27 cellular contexts compared by ENCODE assay signal in the genomic region with DNA sequence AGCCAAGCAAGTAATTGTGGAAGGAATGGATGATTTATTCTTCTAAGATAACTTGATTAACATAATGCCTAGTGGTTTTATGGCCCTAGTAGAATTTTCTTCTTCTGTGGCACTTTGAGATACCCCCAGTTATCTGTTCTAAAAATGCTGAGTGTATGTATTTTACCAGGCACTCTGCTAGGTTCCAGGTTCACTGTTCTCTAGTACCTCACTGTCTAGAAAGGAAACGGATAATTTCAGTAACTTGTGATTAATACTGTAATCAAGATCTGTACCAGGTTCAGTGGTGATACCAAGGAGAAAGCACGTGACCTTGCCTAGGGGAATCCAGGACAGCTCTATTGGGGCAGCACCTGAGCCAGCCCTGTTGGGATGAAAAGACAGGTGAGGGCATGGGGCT. TPM values are rescaled to one million over a fixed set of nuclear protein-coding genes. Genes with fewer than 3 reads are reported as not detected.
DNase-seq lines count a peak whose midpoint lies in the region; ATAC-seq, FAIRE-seq and TF ChIP-seq lines count a peak whose summit lies in the region.
"Had no signal": no experiment of that assay in that cellular context is flagged by ENCODE, and none has a peak within 500 bp of the region (broad histone marks: within the 10 kb centered on the region; RNA-seq: fewer than 3 reads in every experiment).

No MANE protein-coding gene starts in this region.

- no peak for TF ChIP-seq POLR2A in HepG2 (IDR thresholded peaks at IDR 0.05; ENCODE audit: insufficient read depth in 1 of 2, low read depth in 2 of 2, low read length in 2 of 2)
- TF ChIP-seq POLR2A in right lobe of liver (IDR thresholded peaks at IDR 0.05): no peak

- in situ Hi-C loops in HepG2 (cut with HindIII; ENCODE audit: extremely low pct_ligation_motif_present, low pct_unique_long_range_greater_than_20kb): no loop called here

- no peak overlapping the region for H2BK120ac ChIP-seq in trophoblast cell (ENCODE audit: insufficient read depth, low read length, poor library complexity)

- no peak for TF ChIP-seq RAD21 in HepG2 (CRISPR knock-in tag; IDR thresholded peaks at IDR 0.05)

- 100% methylated on average over 2 of the region's 2 CpGs for WGBS in HepG2 (ENCODE audit: low lambda C conversion rate)
- 63% methylated on average over 2 of the region's 2 CpGs for WGBS in right lobe of liver (ENCODE audit: insufficient coverage, low coverage, low lambda C conversion rate, missing lambda C conversion rate)
- no CpG with 5 or more reads among the region's 2 CpGs for WGBS in trophoblast cell (ENCODE audit: extremely low coverage, insufficient coverage, insufficient read length)

- H3K36me3 ChIP-seq in HepG2 (replicated peaks in 1 of 2; ENCODE audit: control insufficient read depth in 1 of 2, insufficient read depth in 2 of 2, low read length in 2 of 2) (peaks cover 0 to 5% of the 10 kb centered on the region in 2 experiments; a peak in 1 of 5 replicates), right lobe of liver (no peaks in the 10 kb centered on the region), RWPE2 (ENCODE audit: low read depth) (peaks cover 3% of the 10 kb centered on the region; the same call in 1 of the 2 replicates), trophoblast cell (ENCODE audit: control insufficient read depth in 1 of 2, insufficient read depth in 2 of 2, low read length in 2 of 2) (peaks cover 0 to 8% of the 10 kb centered on the region in 2 experiments)
- H3K36me3 ChIP-seq: adrenal gland had no signal

- H2AFZ ChIP-seq in HepG2 (ENCODE audit: low read length) (no peak overlapping the region), trophoblast cell (ENCODE audit: insufficient read depth, low read length, poor library complexity) (no peak overlapping the region)
- H2AFZ ChIP-seq: PC-9 had no signal

- H4K12ac ChIP-seq in trophoblast cell (ENCODE audit: low read depth, low read length): no peak overlapping the region

- ATAC-seq in HepG2 (no peak), right lobe of liver (no peak), RWPE2 (ENCODE audit: low read depth) (no peak)
- no peak for ATAC-seq in activated naive CD8-positive, alpha-beta T cell treated with anti-CD3 and anti-CD28 coated beads, Interleukin-2, amount 50 U/mL, for 24 hours
- ATAC-seq: HCT116 had no signal

- H3K4me1 ChIP-seq in HepG2 (ENCODE audit: insufficient read depth, low read length): peaks cover 23% of the 10 kb centered on the region
- peaks cover 0 to 22% (median 9%) of the 10 kb centered on the region in 4 donors for H3K4me1 ChIP-seq in right lobe of liver
- H3K4me1 ChIP-seq in RWPE2 (ENCODE audit: insufficient read depth, poor library complexity, severe bottlenecking): peaks cover 33% of the 10 kb centered on the region
- H3K4me1 ChIP-seq in trophoblast cell (ENCODE audit: control insufficient read depth in 1 of 2, insufficient read depth in 2 of 2, low read length in 2 of 2): peaks cover 7 to 20% of the 10 kb centered on the region in 2 experiments
- H3K4me1 ChIP-seq: SJCRH30 had no signal

- H3K27me3 ChIP-seq in HepG2 (ENCODE audit: control insufficient read depth in 1 of 2, insufficient read depth in 2 of 2, low read length in 2 of 2): no peaks in the 10 kb centered on the region
- no peaks in the 10 kb centered on the region for H3K27me3 ChIP-seq in right lobe of liver
- no peaks in the 10 kb centered on the region for H3K27me3 ChIP-seq in RWPE2 (ENCODE audit: insufficient read depth, poor library complexity, severe bottlenecking)
- H3K27me3 ChIP-seq in trophoblast cell (ENCODE audit: insufficient read depth, low read length): no peaks in the 10 kb centered on the region
- H3K27me3 ChIP-seq: adrenal gland, BE2C, SJCRH30, spleen had no signal

- no peaks in the 10 kb centered on the region for H3K27me3 Mint-ChIP-seq in activated naive CD8-positive, alpha-beta T cell treated with anti-CD3 and anti-CD28 coated beads, Interleukin-2, amount 50 U/mL, for 24 hours
- H3K27me3 Mint-ChIP-seq: stimulated activated naive CD8-positive, alpha-beta T cell treated with anti-CD3 and anti-CD28 coated beads, Interleukin-15, Interleukin-2, amounts not matched to agents 100 ng/mL and 50 ng/mL, for 24 hours; type B pancreatic cell had no signal

- intact Hi-C loops in HepG2 (cut with micrococcal nuclease; ENCODE audit: unreplicated experiment) (no loop called here), right lobe of liver (cut with DNase I) (no loop called here)

- H3K9ac ChIP-seq in HepG2 (ENCODE audit: insufficient read depth, low read depth, low read length) (no peak overlapping the region), trophoblast cell (ENCODE audit: low read length) (no peak overlapping the region)

- H3K27ac ChIP-seq in HepG2 (ENCODE audit: extremely low read length, insufficient read depth, low read length) (no peak overlapping the region), right lobe of liver (no peak overlapping the region), RWPE2 (ENCODE audit: poor library complexity, severe bottlenecking) (peak overlapping the region; percentile 16), trophoblast cell (ENCODE audit: low read depth, low read length) (no peak overlapping the region)
- H3K27ac ChIP-seq: coronary artery, PC-9, SJCRH30, spleen had no signal

- no peak overlapping the region for H4K8ac ChIP-seq in trophoblast cell (ENCODE audit: low read depth, low read length)

- peaks cover 19% of the 10 kb centered on the region for H3K4me1 Mint-ChIP-seq in activated naive CD8-positive, alpha-beta T cell treated with anti-CD3 and anti-CD28 coated beads, Interleukin-2, amount 50 U/mL, for 24 hours

- H2BK12ac ChIP-seq in trophoblast cell (ENCODE audit: low read length): no peak overlapping the region

- FAIRE-seq in HepG2 (lab: Jason Lieb, UNC): no peak
- FAIRE-seq: A204.1, endometrium had no signal

- DNase-seq in HepG2 (ENCODE audit: low spot score) (no peak), right lobe of liver (no peak), RWPE2 (ENCODE audit: low spot score) (no peak), trophoblast cell (no peak), NCI-H2081 treated with DMSO at 0.1 percent for 48 hours (lab: John Stamatoyannopoulos, UW) (no peak), cerebellum (ENCODE audit: low spot score) (no peak)
- no peak for DNase-seq in activated naive CD8-positive, alpha-beta T cell treated with anti-CD3 and anti-CD28 coated beads, Interleukin-2, amount 50 U/mL, for 24 hours
- DNase-seq in activated CD8-positive, alpha-beta memory T cell treated with anti-CD3 and anti-CD28 coated beads for 24 hours: no peak
- DNase-seq: activated CD8-positive, alpha-beta memory T cell treated with anti-CD3 and anti-CD28 coated beads, Interleukin-2, amount 50 U/mL, for 4 hours; adrenal gland; BE2C; DND-41; head of caudate nucleus; NCI-H1105; NCI-H2081; nucleus accumbens; PC-9; SJCRH30; spleen; stimulated activated CD4-positive, alpha-beta T cell treated with anti-CD3 and anti-CD28 coated beads, Interleukin-4, amount 100 ng/mL, for 1 hour; T-helper 2 cell had no signal

- H3K9me3 ChIP-seq in HepG2 (ENCODE audit: low read length) (no peaks in the 10 kb centered on the region), right lobe of liver (no peaks in the 10 kb centered on the region), RWPE2 (ENCODE audit: severe bottlenecking) (no peaks in the 10 kb centered on the region), trophoblast cell (ENCODE audit: insufficient read depth, low read depth, low read length) (no peaks in the 10 kb centered on the region)
- H3K9me3 ChIP-seq: adrenal gland, BE2C, SJCRH30, spleen had no signal

- no peak overlapping the region for H3K4me3 Mint-ChIP-seq in activated naive CD8-positive, alpha-beta T cell treated with anti-CD3 and anti-CD28 coated beads, Interleukin-2, amount 50 U/mL, for 24 hours
- H3K4me3 Mint-ChIP-seq: stimulated activated naive CD8-positive, alpha-beta T cell treated with anti-CD3 and anti-CD28 coated beads, Interleukin-15, Interleukin-2, amounts not matched to agents 100 ng/mL and 50 ng/mL, for 24 hours; type B pancreatic cell had no signal

- BruUV-seq in HepG2 (replicated peaks; lab: Mats Ljungman, UMichigan): no TSS peak

- no peak overlapping the region for H3K18ac ChIP-seq in trophoblast cell (ENCODE audit: low read length)

- no peak for TF ChIP-seq CTCF in HepG2 (CRISPR knock-in tag; IDR thresholded peaks at IDR 0.05)
- TF ChIP-seq CTCF in right lobe of liver (IDR thresholded peaks at IDR 0.05): no peak
- no peak for TF ChIP-seq CTCF in RWPE2 (IDR thresholded peaks at IDR 0.05; ENCODE audit: poor library complexity, severe bottlenecking)

- H3K79me1 ChIP-seq in trophoblast cell (ENCODE audit: low read length): peaks cover 5% of the 10 kb centered on the region

- no peak overlapping the region for H2AK5ac ChIP-seq in trophoblast cell (ENCODE audit: low read length)

- H3K4ac ChIP-seq in trophoblast cell (ENCODE audit: low read depth, low read length): peak overlapping the region; percentile 75

- POLR2A ChIA-PET in HepG2 (lab: Yijun Ruan, JAX): no interaction called here

- no peak overlapping the region for H2BK5ac ChIP-seq in trophoblast cell (ENCODE audit: low read depth, low read length, poor library complexity)

- H3K27ac Mint-ChIP-seq in activated naive CD8-positive, alpha-beta T cell treated with anti-CD3 and anti-CD28 coated beads, Interleukin-2, amount 50 U/mL, for 24 hours: no peak overlapping the region
- H3K27ac Mint-ChIP-seq: stimulated activated naive CD8-positive, alpha-beta T cell treated with anti-CD3 and anti-CD28 coated beads, Interleukin-15, Interleukin-2, amounts not matched to agents 100 ng/mL and 50 ng/mL, for 24 hours; type B pancreatic cell had no signal

- no peak overlapping the region for H3K14ac ChIP-seq in trophoblast cell (ENCODE audit: low read length)

- CTCF ChIA-PET in HepG2 (lab: Yijun Ruan, JAX; ENCODE audit: low intra/inter-chr PET ratio, low total read pairs): no interaction called here

- H3K4me3 ChIP-seq in HepG2 (replicated peaks in 1 of 3; ENCODE audit: insufficient read depth in 1 of 3, low read depth in 2 of 3, low read length in 3 of 3): no peak overlapping the region
- H3K4me3 ChIP-seq in right lobe of liver: no peak overlapping the region
- H3K4me3 ChIP-seq in RWPE2 (ENCODE audit: severe bottlenecking): no peak overlapping the region
- H3K4me3 ChIP-seq in trophoblast cell (ENCODE audit: low read depth, low read length): no peak overlapping the region
- H3K4me3 ChIP-seq: adrenal gland, coronary artery, PC-9, SJCRH30, spleen had no signal

- TF ChIP-seq EP300 in HepG2 (IDR thresholded peaks at IDR 0.05; ENCODE audit: low read depth in 2 of 2, low read length in 2 of 2) (no peak), HepG2 (CRISPR knock-in tag; IDR thresholded peaks at IDR 0.05; ENCODE audit: borderline replicate concordance) (no peak)

- no peak overlapping the region for H3K23ac ChIP-seq in trophoblast cell (ENCODE audit: low read length)

- no peaks in the 10 kb centered on the region for H3K9me3 Mint-ChIP-seq in activated naive CD8-positive, alpha-beta T cell treated with anti-CD3 and anti-CD28 coated beads, Interleukin-2, amount 50 U/mL, for 24 hours
- H3K9me3 Mint-ChIP-seq: stimulated activated naive CD8-positive, alpha-beta T cell treated with anti-CD3 and anti-CD28 coated beads, Interleukin-15, Interleukin-2, amounts not matched to agents 100 ng/mL and 50 ng/mL, for 24 hours had no signal

- peaks cover 78% of the 10 kb centered on the region for H3K79me2 ChIP-seq in HepG2 (ENCODE audit: insufficient read depth, low read length)
- peaks cover 34% of the 10 kb centered on the region for H3K79me2 ChIP-seq in trophoblast cell (ENCODE audit: control insufficient read depth, insufficient read depth, low read length, poor library complexity)

- H4K20me1 ChIP-seq in HepG2 (ENCODE audit: insufficient read depth, low read length): 0 out of 2 replicates have a peak, but pooled peaks cover 7% of the 10 kb centered on the region

- H3K4me2 ChIP-seq in HepG2 (ENCODE audit: low read depth, low read length) (no peak overlapping the region), trophoblast cell (ENCODE audit: low read length) (no peak overlapping the region)
- H3K4me2 ChIP-seq: PC-9 had no signal

- H3K36me3 Mint-ChIP-seq in activated naive CD8-positive, alpha-beta T cell treated with anti-CD3 and anti-CD28 coated beads, Interleukin-2, amount 50 U/mL, for 24 hours (ENCODE audit: low read depth): peaks cover 10% of the 10 kb centered on the region

- no peak overlapping the region for H4K91ac ChIP-seq in trophoblast cell (ENCODE audit: low read depth, low read length)

RNA-seq across cellular contexts. Expression of a gene that starts 8.0 kb away (rescaled TPM):
- total RNA-seq in HepG2 (2016; rRNA removed; fragmentation: Illumina TruSeq; extraction: Trizol): 45.8 and 57.1 TPM in 2 replicates
- 10.4 and 10.9 TPM in 2 replicates for total RNA-seq in HepG2 (2016; cell fraction: cytosol; rRNA removed; fragmentation: Illumina TruSeq; extraction: Trizol; ENCODE audit: low read depth)
- total RNA-seq in HepG2 (2016; cell fraction: insoluble cytoplasmic fraction; rRNA removed; fragmentation: Illumina TruSeq; extraction: Trizol): 46.6 and 56.5 TPM in 2 replicates
- total RNA-seq in HepG2 (2016; cell fraction: membrane; rRNA removed; fragmentation: Illumina TruSeq; extraction: Trizol): 24.2 and 24.6 TPM in 2 replicates
- 64.7 and 71.5 TPM in 2 replicates for total RNA-seq in HepG2 (2016; cell fraction: nucleus; rRNA removed; fragmentation: Illumina TruSeq; extraction: Trizol)
- polyA plus RNA-seq in HepG2 (2011; rRNA removed): 30.3 and 37.8 TPM in 2 replicates
- 22.9 and 31.2 TPM in 2 replicates for polyA plus RNA-seq in HepG2 (2011; cell fraction: cytosol; rRNA removed)
- 13.8 and 15.5 TPM in 2 replicates for polyA plus RNA-seq in HepG2 (2011; cell fraction: nucleus; rRNA removed)
- polyA plus RNA-seq in HepG2 (2012): 41.1 and 43.6 TPM in 2 replicates
- polyA plus RNA-seq in HepG2 (2016; cell fraction: cytosol; fragmentation: Illumina TruSeq; extraction: Trizol; ENCODE audit: low read depth): 2.1 and 2.3 TPM in 2 replicates
- 36.6 and 38.9 TPM in 2 replicates for polyA plus RNA-seq in HepG2 (2016; cell fraction: insoluble cytoplasmic fraction; fragmentation: Illumina TruSeq; extraction: Trizol; ENCODE audit: low read depth)
- polyA plus RNA-seq in HepG2 (2016; cell fraction: membrane; fragmentation: Illumina TruSeq; extraction: Trizol; ENCODE audit: low read depth): 8.9 and 9.1 TPM in 2 replicates
- 48.3 and 49.0 TPM in 2 replicates for polyA plus RNA-seq in HepG2 (2016; cell fraction: nucleus; fragmentation: Illumina TruSeq; extraction: Trizol; ENCODE audit: insufficient read depth, low read depth)
- polyA minus RNA-seq in HepG2 (2011; rRNA and poly(A)+ RNA removed; ENCODE audit: low replicate concordance): 21.5 and 54.3 TPM in 2 replicates
- polyA minus RNA-seq in HepG2 (2011; cell fraction: cytosol; rRNA and poly(A)+ RNA removed): 52.1 and 54.6 TPM in 2 replicates
- polyA minus RNA-seq in HepG2 (2011; cell fraction: nucleus; rRNA and poly(A)+ RNA removed): 50.3 and 60.4 TPM in 2 replicates
- total RNA-seq in right lobe of liver: 10 to 100 TPM; 41.8 to 78.5 (median 48.9) TPM
- polyA plus RNA-seq in trophoblast cell (2013): 83.5 and 86.6 TPM in 2 replicates
- 22.8 TPM for total RNA-seq in cerebellum
